Comparison of ENCODE assay signal across 30 cellular contexts in genomic region chr2:176147215-176147789, GRCh38. TPM values are rescaled to one million over a fixed set of nuclear protein-coding genes. Genes with fewer than 3 reads are reported as not detected.
"Had no signal": no experiment of that assay in that cellular context is flagged by ENCODE, and none has a peak within 500 bp of the region (broad histone marks: within the 10 kb centered on the region; RNA-seq: fewer than 3 reads in every experiment).

No MANE protein-coding gene starts in this region.

- H3K36me3 ChIP-seq: colonic mucosa, gastroesophageal sphincter, heart left ventricle, upper lobe of right lung had no signal

- H3K9me3 ChIP-seq: colonic mucosa, gastroesophageal sphincter, heart left ventricle, upper lobe of right lung had no signal

- H3K4me1 Mint-ChIP-seq: neural crest cell had no signal

- H3K9me3 Mint-ChIP-seq: activated T-cell treated with anti-CD3 and anti-CD28 coated beads, Interleukin-2, amount 50 U/mL, for 4 hours; activated T-helper 2 cell treated with anti-CD3 and anti-CD28 coated beads, Interferon-gamma antibody, Interleukin-2, Interleukin-4, amounts not matched to agents 10 μg/mL and 5 μg/mL and 100 μg/mL, durations not matched to agents 14 hours and 24 hours and 36 hours; mesothelial cell of epicardium; neural crest cell; stimulated activated naive CD8-positive, alpha-beta T cell treated with anti-CD3 and anti-CD28 coated beads, Interleukin-15, Interleukin-2, amounts not matched to agents 100 ng/mL and 50 ng/mL, for 24 hours had no signal

- H3K27ac Mint-ChIP-seq: activated naive CD8-positive, alpha-beta T cell; activated T-helper 2 cell treated with anti-CD3 and anti-CD28 coated beads, Interferon-gamma antibody, Interleukin-2, Interleukin-4, amounts not matched to agents 10 μg/mL and 5 μg/mL and 100 μg/mL, durations not matched to agents 14 hours and 24 hours and 36 hours; mesothelial cell of epicardium; naive B cell; stimulated activated naive CD8-positive, alpha-beta T cell treated with anti-CD3 and anti-CD28 coated beads, Interleukin-15, Interleukin-2, amounts not matched to agents 100 ng/mL and 50 ng/mL, for 24 hours had no signal

- H3K27me3 ChIP-seq: colonic mucosa had no signal

- H3K27ac ChIP-seq: colonic mucosa, gastroesophageal sphincter, heart left ventricle, upper lobe of right lung, VCaP had no signal

- H3K4me1 ChIP-seq: colonic mucosa, upper lobe of right lung had no signal

- H3K4me3 ChIP-seq: colonic mucosa, gastroesophageal sphincter, heart left ventricle, upper lobe of right lung had no signal

- H3K36me3 Mint-ChIP-seq: activated naive CD8-positive, alpha-beta T cell had no signal

- H3K4me3 Mint-ChIP-seq: activated naive CD8-positive, alpha-beta T cell; activated T-cell treated with anti-CD3 and anti-CD28 coated beads, Interleukin-2, amount 50 U/mL, for 4 hours; mesothelial cell of epicardium; neural crest cell; stimulated activated naive CD8-positive, alpha-beta T cell treated with anti-CD3 and anti-CD28 coated beads, Interleukin-15, Interleukin-2, amounts not matched to agents 100 ng/mL and 50 ng/mL, for 24 hours had no signal

- DNase-seq: activated CD4-positive, alpha-beta T cell treated with anti-CD3 and anti-CD28 coated beads for 48 hours; activated CD4-positive, alpha-beta T cell treated with anti-CD3 and anti-CD28 coated beads, Interleukin-2, amount 50 U/mL, for 48 hours; activated CD8-positive, alpha-beta memory T cell treated with anti-CD3 and anti-CD28 coated beads, Interleukin-2, amount 50 U/mL, for 4 hours; activated naive CD4-positive, alpha-beta T cell treated with Interleukin-2 at 50 U/mL for 16 hours; activated T-cell treated with anti-CD3 and anti-CD28 coated beads, Interleukin-2, amount 50 U/mL, for 4 hours; anterior cingulate cortex; cerebellar nuclear complex; colonic mucosa; effector memory CD4-positive, alpha-beta T cell; heart left ventricle; hypothalamus; mammary epithelial cell; naive B cell; occipital lobe; right cardiac atrium; stimulated activated CD4-positive, alpha-beta T cell treated with anti-CD3 and anti-CD28 coated beads, Interleukin-4, amount 100 ng/mL, for 1 hour; substantia nigra; T-helper 1 cell had no signal

RNA-seq across cellular contexts. Expression of gene HOXD4, which starts 4.0 kb away (rescaled TPM):
- total RNA-seq: activated CD8-positive, alpha-beta memory T cell treated with anti-CD3 and anti-CD28 coated beads for 36 hours; activated T-cell treated with anti-CD3 and anti-CD28 coated beads, Interleukin-2, amount 50 U/mL, for 4 hours; activated T-helper 2 cell treated with anti-CD3 and anti-CD28 coated beads, Interferon-gamma antibody, Interleukin-2, Interleukin-4, amounts not matched to agents 10 μg/mL and 5 μg/mL and 100 μg/mL, durations not matched to agents 14 hours and 24 hours and 36 hours; bronchial epithelial cell; fibroblast of lung; liver; mammary epithelial cell; occipital lobe; right cardiac atrium had no signal
- polyA plus RNA-seq: fibroblast of lung, liver, mammary epithelial cell had no signal

RNA-seq across cellular contexts. Expression of gene HOXD3, which starts 9.8 kb away (rescaled TPM):
- total RNA-seq: activated CD8-positive, alpha-beta memory T cell treated with anti-CD3 and anti-CD28 coated beads for 36 hours; activated T-cell treated with anti-CD3 and anti-CD28 coated beads, Interleukin-2, amount 50 U/mL, for 4 hours; activated T-helper 2 cell treated with anti-CD3 and anti-CD28 coated beads, Interferon-gamma antibody, Interleukin-2, Interleukin-4, amounts not matched to agents 10 μg/mL and 5 μg/mL and 100 μg/mL, durations not matched to agents 14 hours and 24 hours and 36 hours; bronchial epithelial cell; fibroblast of lung; liver; mammary epithelial cell; occipital lobe; right cardiac atrium had no signal
- polyA plus RNA-seq: fibroblast of lung, liver, mammary epithelial cell had no signal

RNA-seq across cellular contexts. Expression of gene HOXD8, which starts 17.8 kb away (rescaled TPM):
- total RNA-seq: activated CD8-positive, alpha-beta memory T cell treated with anti-CD3 and anti-CD28 coated beads for 36 hours; activated T-helper 2 cell treated with anti-CD3 and anti-CD28 coated beads, Interferon-gamma antibody, Interleukin-2, Interleukin-4, amounts not matched to agents 10 μg/mL and 5 μg/mL and 100 μg/mL, durations not matched to agents 14 hours and 24 hours and 36 hours; bronchial epithelial cell; fibroblast of lung; neural crest cell; occipital lobe had no signal
- polyA plus RNA-seq: fibroblast of lung, mammary epithelial cell had no signal

RNA-seq across cellular contexts. Expression of gene HOXD9, which starts 24.8 kb away (rescaled TPM):
- total RNA-seq: activated CD8-positive, alpha-beta memory T cell treated with anti-CD3 and anti-CD28 coated beads for 36 hours; activated T-cell treated with anti-CD3 and anti-CD28 coated beads, Interleukin-2, amount 50 U/mL, for 4 hours; activated T-helper 2 cell treated with anti-CD3 and anti-CD28 coated beads, Interferon-gamma antibody, Interleukin-2, Interleukin-4, amounts not matched to agents 10 μg/mL and 5 μg/mL and 100 μg/mL, durations not matched to agents 14 hours and 24 hours and 36 hours; bronchial epithelial cell; fibroblast of lung; liver; mammary epithelial cell; neural crest cell; occipital lobe; right cardiac atrium had no signal
- polyA plus RNA-seq: fibroblast of lung, mammary epithelial cell had no signal

RNA-seq across cellular contexts. Expression of gene HOXD10, which starts 30.7 kb away (rescaled TPM):
- total RNA-seq: activated CD8-positive, alpha-beta memory T cell treated with anti-CD3 and anti-CD28 coated beads for 36 hours; activated T-cell treated with anti-CD3 and anti-CD28 coated beads, Interleukin-2, amount 50 U/mL, for 4 hours; activated T-helper 2 cell treated with anti-CD3 and anti-CD28 coated beads, Interferon-gamma antibody, Interleukin-2, Interleukin-4, amounts not matched to agents 10 μg/mL and 5 μg/mL and 100 μg/mL, durations not matched to agents 14 hours and 24 hours and 36 hours; bronchial epithelial cell; fibroblast of lung; liver; mammary epithelial cell; neural crest cell; occipital lobe; right cardiac atrium had no signal
- polyA plus RNA-seq: fibroblast of lung, liver, mammary epithelial cell, right cardiac atrium had no signal
